8 cellular contexts compared by ENCODE assay signal in the genomic region with DNA sequence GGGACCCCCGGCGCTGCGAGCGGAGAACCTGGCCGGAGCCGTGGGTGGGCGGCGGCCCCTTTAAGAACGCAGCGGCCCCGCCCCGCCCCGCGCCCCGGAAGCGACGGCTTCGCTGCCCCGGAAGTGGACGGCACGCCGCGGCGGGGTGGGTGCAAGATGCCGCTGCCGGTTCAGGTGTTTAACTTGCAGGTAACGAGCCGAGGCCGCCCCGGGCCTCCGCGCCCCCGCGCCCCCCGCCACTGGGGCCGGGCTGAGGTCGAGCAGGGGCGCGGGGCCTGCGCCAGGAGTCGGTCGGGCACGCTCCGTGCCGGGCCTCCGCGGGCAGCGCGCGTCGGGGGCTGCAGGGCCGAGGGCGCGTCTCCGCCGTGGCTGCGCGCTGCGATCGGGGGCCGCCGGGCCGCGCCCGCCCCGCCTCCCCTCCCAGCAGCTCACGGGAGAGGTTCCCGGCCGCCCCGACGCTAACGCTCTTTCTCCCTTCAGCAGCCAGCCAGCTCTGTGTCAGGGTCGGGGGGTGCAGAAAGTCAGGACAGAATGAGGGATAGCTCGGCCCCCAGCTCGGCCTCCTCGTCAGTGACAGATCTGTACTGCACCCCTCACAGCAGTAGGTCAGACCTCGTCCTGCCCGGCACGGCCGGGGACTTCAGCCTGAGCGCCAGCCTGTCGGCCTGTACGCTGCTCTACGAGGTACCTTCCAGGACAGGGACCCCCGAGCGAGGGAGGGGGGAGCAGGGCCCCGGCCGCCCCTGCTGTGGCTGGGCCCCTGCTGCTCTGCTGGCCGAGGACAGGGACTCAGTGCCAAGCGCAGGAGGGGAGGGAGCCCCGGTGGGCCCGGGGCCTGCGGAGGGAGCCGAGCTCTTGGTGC. TPM values are rescaled to one million over a fixed set of nuclear protein-coding genes. Genes with fewer than 3 reads are reported as not detected.
DNase-seq lines count a peak whose midpoint lies in the region; TF ChIP-seq lines count a peak whose summit lies in the region.

A gene (plus strand): TSS at position 123 of the 862 bp plus-strand sequence. CDS start 34 bp downstream, at position 157.
A gene with protein sequence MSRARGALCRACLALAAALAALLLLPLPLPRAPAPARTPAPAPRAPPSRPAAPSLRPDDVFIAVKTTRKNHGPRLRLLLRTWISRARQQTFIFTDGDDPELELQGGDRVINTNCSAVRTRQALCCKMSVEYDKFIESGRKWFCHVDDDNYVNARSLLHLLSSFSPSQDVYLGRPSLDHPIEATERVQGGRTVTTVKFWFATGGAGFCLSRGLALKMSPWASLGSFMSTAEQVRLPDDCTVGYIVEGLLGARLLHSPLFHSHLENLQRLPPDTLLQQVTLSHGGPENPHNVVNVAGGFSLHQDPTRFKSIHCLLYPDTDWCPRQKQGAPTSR (minus strand): TSS at position 36 of the 862 bp plus-strand sequence. CDS start 45 bp downstream, outside the sequence.

- H3K36me3 ChIP-seq in ACC112 (ENCODE audit: insufficient read depth, low read length) (peaks cover 4% of the 10 kb centered on the region; the same call in 1 of the 2 replicates), tibial nerve (peaks cover 3 to 76% (median 18%) of the 10 kb centered on the region in 3 donors)

- peak within 1 kb of the TSS; percentile 56 for H3K27ac Mint-ChIP-seq in activated naive CD8-positive, alpha-beta T cell treated with anti-CD3 and anti-CD28 coated beads for 36 hours

- H3K36me3 Mint-ChIP-seq in activated naive CD8-positive, alpha-beta T cell treated with anti-CD3 and anti-CD28 coated beads for 36 hours, result no peaks in the 10 kb centered on the region

- H3K79me2 ChIP-seq in ACC112 (ENCODE audit: control insufficient read depth, insufficient read depth, low read length, unreplicated experiment), result peaks cover 21% of the 10 kb centered on the region

- H2AFZ ChIP-seq in ACC112 (ENCODE audit: low read length, unreplicated experiment), result peak within 1 kb of the TSS; percentile 81

- H3K4me1 ChIP-seq in ACC112 (ENCODE audit: control insufficient read depth, insufficient read depth, low read length, unreplicated experiment), result peaks cover 6% of the 10 kb centered on the region
- H3K4me1 ChIP-seq in tibial nerve, result peaks cover 3 to 62% (median 19%) of the 10 kb centered on the region in 4 donors

- H3K4me3 ChIP-seq in ACC112 (ENCODE audit: low read depth, low read length), result peak within 1 kb of the TSS; percentile 88
- H3K4me3 ChIP-seq in Jurkat, Clone E6-1 (ENCODE audit: low read length), result peak within 1 kb of the TSS; percentile 81
- H3K4me3 ChIP-seq in tibial nerve, result peak within 1 kb of the TSS; percentile 69 to 95 (median 78)

- TF ChIP-seq EP300 in tibial nerve (IDR thresholded peaks at IDR 0.05), result peak in 1 of 2 donors; percentile 48

- in situ Hi-C loops in GM18951 (cut with MboI; ENCODE audit: low sequenced_read_pairs, unreplicated experiment), result no loop called here

- H3K4me1 Mint-ChIP-seq in activated naive CD8-positive, alpha-beta T cell treated with anti-CD3 and anti-CD28 coated beads for 36 hours, result peaks cover 16% of the 10 kb centered on the region

- H3K27me3 ChIP-seq in ACC112 (ENCODE audit: insufficient read depth, low read length) (no peaks in the 10 kb centered on the region), tibial nerve (no peaks in the 10 kb centered on the region)

- H3K27me3 Mint-ChIP-seq in activated naive CD8-positive, alpha-beta T cell treated with anti-CD3 and anti-CD28 coated beads for 36 hours, result no peaks in the 10 kb centered on the region

- peak; percentile 38 for DNase-seq in Jurkat, Clone E6-1 (ENCODE audit: low read depth, low spot score)
- peak; percentile 53 for DNase-seq in SKM-1 treated with dmso at 0.1 percent for 144 hours (lab: John Stamatoyannopoulos, UW; ENCODE audit: unreplicated experiment)
- peak; percentile 89 for DNase-seq in activated naive CD8-positive, alpha-beta T cell treated with anti-CD3 and anti-CD28 coated beads for 36 hours
- peak; percentile 90 for DNase-seq in cardiac septum (ENCODE audit: low spot score)
- peak; percentile 38 for DNase-seq in pons (ENCODE audit: low spot score)
- peak; percentile 64 to 66 for DNase-seq in tibial nerve (ENCODE audit: low spot score in 2 of 2)

- H3K9me3 ChIP-seq in tibial nerve, result no peaks in the 10 kb centered on the region

- no peak within 1 kb of the TSS for H3K27ac ChIP-seq in ACC112 (ENCODE audit: low read depth, low read length)
- peak within 1 kb of the TSS; percentile 65 to 90 (median 72) for H3K27ac ChIP-seq in tibial nerve

- peak in 1 of 5 experiments; percentile 8 for TF ChIP-seq CTCF in tibial nerve (IDR thresholded peaks at IDR 0.05)

- 0 to 2% methylated on average over 8 to 13 of the region's 94 CpGs for WGBS in tibial nerve, 2 donors

- intact Hi-C loops in cardiac septum (cut with DNase I), result no loop called here

- H3K4me3 Mint-ChIP-seq in activated naive CD8-positive, alpha-beta T cell treated with anti-CD3 and anti-CD28 coated beads for 36 hours, result peak within 1 kb of the TSS; percentile 91

- TF ChIP-seq POLR2A in GM18951 (IDR thresholded peaks at IDR 0.05; ENCODE audit: extremely low read depth, insufficient read depth, insufficient read length), result peak; percentile 69
- TF ChIP-seq POLR2A in tibial nerve (IDR thresholded peaks at IDR 0.05), result peak; percentile 9 to 47

- H3K9me3 Mint-ChIP-seq in activated naive CD8-positive, alpha-beta T cell treated with anti-CD3 and anti-CD28 coated beads for 36 hours, result no peaks in the 10 kb centered on the region

RNA-seq across cellular contexts. Expression of the first gene that starts in this region (rescaled TPM):
- 123 TPM for polyA plus RNA-seq in Jurkat, Clone E6-1 (2012; ENCODE audit: insufficient read depth, insufficient read length)
- 100 to 1,000 TPM in 1 of 2 experiments, 10 to 100 TPM in 1; 94.2 to 103 TPM for total RNA-seq in activated naive CD8-positive, alpha-beta T cell treated with anti-CD3 and anti-CD28 coated beads for 36 hours
- total RNA-seq in cardiac septum, result 67.4 TPM
- total RNA-seq in tibial nerve, result 100 to 1,000 TPM in 2 of 4 donors, 10 to 100 TPM in 2; 74.9 to 134 (median 92.9) TPM

RNA-seq across cellular contexts. Expression of the second gene that starts in this region (rescaled TPM):
- 30.1 TPM for polyA plus RNA-seq in Jurkat, Clone E6-1 (2012; ENCODE audit: insufficient read depth, insufficient read length)
- 10 to 100 TPM; 13.9 to 14.5 TPM for total RNA-seq in activated naive CD8-positive, alpha-beta T cell treated with anti-CD3 and anti-CD28 coated beads for 36 hours
- total RNA-seq in cardiac septum (21.0 TPM), tibial nerve (10 to 100 TPM; 43.5 to 70.2 (median 64.4) TPM)

Comparison
In these comparisons a context has a peak if more than half of its experiments do, and no peak if none do; other contexts are left out.
1. DNase-seq: peak in every context shown above with its lines; median percentile 90 in cardiac septum; 89 in activated naive CD8-positive, alpha-beta T cell treated with anti-CD3 and anti-CD28 coated beads for 36 hours; 65 in tibial nerve; 53 in SKM-1 treated with dmso at 0.1 percent for 144 hours; 38 in Jurkat, Clone E6-1; 38 in pons.